In genomic region chr11:61645179-61645868, GRCh38 we compare ENCODE assay signal across 14 cellular contexts. TPM values are rescaled to one million over a fixed set of nuclear protein-coding genes. Genes with fewer than 3 reads are reported as not detected.
DNase-seq lines count a peak whose midpoint lies in the region; ATAC-seq and TF ChIP-seq lines count a peak whose summit lies in the region.
"Had no signal": no experiment of that assay in that cellular context is flagged by ENCODE, and none has a peak within 500 bp of the region (broad histone marks: within the 10 kb centered on the region; RNA-seq: fewer than 3 reads in every experiment).

No MANE protein-coding gene starts in this region.

- H3K27ac Mint-ChIP-seq in activated naive CD4-positive, alpha-beta T cell treated with anti-CD3 and anti-CD28 coated beads, Interleukin-2, amount 10 ng/mL, durations not matched to agents 7 days and 5 days = no peak overlapping the region
- peak overlapping the region in 1 of 10 donors; percentile 87 for H3K27ac Mint-ChIP-seq in naive thymus-derived CD8-positive, alpha-beta T cell
- H3K27ac Mint-ChIP-seq: activated CD4-positive, alpha-beta memory T cell treated with anti-CD3 and anti-CD28 coated beads for 36 hours had no signal

- no peak for TF ChIP-seq CTCF in SK-N-SH (IDR thresholded peaks at IDR 0.05)

- no peak for TF ChIP-seq RAD21 in SK-N-SH (IDR thresholded peaks at IDR 0.05; ENCODE audit: low read length)

- H3K27me3 Mint-ChIP-seq in activated naive CD4-positive, alpha-beta T cell treated with anti-CD3 and anti-CD28 coated beads, Interleukin-2, amount 10 ng/mL, durations not matched to agents 7 days and 5 days = no peaks in the 10 kb centered on the region
- H3K27me3 Mint-ChIP-seq in naive thymus-derived CD8-positive, alpha-beta T cell = peaks cover 0 to 5% (median 0%) of the 10 kb centered on the region in 5 donors

- H3K9ac ChIP-seq in SK-N-SH = no peak overlapping the region

- H3K27ac ChIP-seq in SK-N-SH (ENCODE audit: low read depth in 2 of 2, low read length in 1 of 2) (no peak overlapping the region), right cardiac atrium (ENCODE audit: low read length) (no peak overlapping the region)
- H3K27ac ChIP-seq: ascending aorta, testis had no signal

- CTCF ChIA-PET in SK-N-SH (lab: Yijun Ruan, JAX) = interaction anchor here (0.8 to 3.8 kb wide), 12 partner anchors 9 to 210 kb away, joined by 3 to 26 read pairs (median 3); partner anchors contain the start of gene LRRC10B
- CTCF ChIA-PET in activated naive CD4-positive, alpha-beta T cell treated with anti-CD3 and anti-CD28 coated beads, Interleukin-2, amount 10 ng/mL, durations not matched to agents 7 days and 5 days (lab: Charles Lee) = no interaction called here

- H2AFZ ChIP-seq in SK-N-SH (ENCODE audit: low read depth) = no peak overlapping the region

- no peaks in the 10 kb centered on the region for H3F3A ChIP-seq in SK-N-SH (replicated peaks; ENCODE audit: insufficient read depth)

- H3K9me3 ChIP-seq in SK-N-SH (no peaks in the 10 kb centered on the region), right cardiac atrium (ENCODE audit: control insufficient read depth, low read length) (no peaks in the 10 kb centered on the region)
- H3K9me3 ChIP-seq: ascending aorta, Caco-2, testis had no signal

- H3K9me2 ChIP-seq in SK-N-SH = no peaks in the 10 kb centered on the region

- intact Hi-C loops in right cardiac atrium (cut with DNase I) = no loop called here

- WGBS in SK-N-SH (ENCODE audit: low lambda C conversion rate) = 60% methylated on average over 5 of the region's 9 CpGs
- 67% methylated on average over 9 of the region's 9 CpGs for WGBS in right cardiac atrium

- no peaks in the 10 kb centered on the region for H3K9me3 Mint-ChIP-seq in activated naive CD4-positive, alpha-beta T cell treated with anti-CD3 and anti-CD28 coated beads, Interleukin-2, amount 10 ng/mL, durations not matched to agents 7 days and 5 days
- no peaks in the 10 kb centered on the region for H3K9me3 Mint-ChIP-seq in naive thymus-derived CD8-positive, alpha-beta T cell
- H3K9me3 Mint-ChIP-seq: activated CD4-positive, alpha-beta memory T cell treated with anti-CD3 and anti-CD28 coated beads for 36 hours had no signal

- H3K4me1 ChIP-seq in SK-N-SH (ENCODE audit: control insufficient read depth in 1 of 2, insufficient read depth in 2 of 2, low read depth in 1 of 2, low read length in 1 of 2) (peaks cover 0 to 7% of the 10 kb centered on the region in 2 experiments; a peak in 1 of 4 replicates), right cardiac atrium (ENCODE audit: control insufficient read depth, insufficient read depth, low read length) (no peaks in the 10 kb centered on the region)
- H3K4me1 ChIP-seq: ascending aorta, testis had no signal

- H3K36me3 Mint-ChIP-seq in activated naive CD4-positive, alpha-beta T cell treated with anti-CD3 and anti-CD28 coated beads, Interleukin-2, amount 10 ng/mL, durations not matched to agents 7 days and 5 days = no peaks in the 10 kb centered on the region
- H3K36me3 Mint-ChIP-seq in naive thymus-derived CD8-positive, alpha-beta T cell = no peaks in the 10 kb centered on the region
- H3K36me3 Mint-ChIP-seq: activated CD4-positive, alpha-beta memory T cell treated with anti-CD3 and anti-CD28 coated beads for 36 hours had no signal

- H4K20me1 ChIP-seq in SK-N-SH (ENCODE audit: insufficient read depth) = no peaks in the 10 kb centered on the region

- POLR2A ChIA-PET in SK-N-SH (lab: Yijun Ruan, JAX) = interaction anchor here (1.4 kb wide), 1 partner anchor 216 kb away, joined by 3 read pairs; the partner anchor contains the start of genes CPSF7 and SDHAF2
- POLR2A ChIA-PET in naive thymus-derived CD8-positive, alpha-beta T cell (lab: Charles Lee) = no interaction called here

- H3K27me3 ChIP-seq in SK-N-SH (ENCODE audit: insufficient read depth) (no peaks in the 10 kb centered on the region), right cardiac atrium (ENCODE audit: control insufficient read depth, insufficient read depth) (no peaks in the 10 kb centered on the region)
- H3K27me3 ChIP-seq: ascending aorta, testis had no signal

- DNase-seq in CD1c-positive myeloid dendritic cell (ENCODE audit: extremely low spot score) (peak; percentile 45), M059J (ENCODE audit: low read depth) (peak; percentile 38), SK-N-SH (peak; percentile 59), right cardiac atrium (peak in 1 of 3 donors; percentile 72), SKM-1 treated with dmso at 0.1 percent for 144 hours (lab: John Stamatoyannopoulos, UW; ENCODE audit: unreplicated experiment) (no peak)
- DNase-seq in activated naive CD4-positive, alpha-beta T cell treated with anti-CD3 and anti-CD28 coated beads, Interleukin-2, amount 10 ng/mL, durations not matched to agents 7 days and 5 days = no peak
- DNase-seq in naive thymus-derived CD8-positive, alpha-beta T cell = no peak
- DNase-seq: activated CD4-positive, alpha-beta memory T cell treated with anti-CD3 and anti-CD28 coated beads for 36 hours; Caco-2; H7; NCI-H226; testis had no signal

- no peaks in the 10 kb centered on the region for H3K4me1 Mint-ChIP-seq in activated naive CD4-positive, alpha-beta T cell treated with anti-CD3 and anti-CD28 coated beads, Interleukin-2, amount 10 ng/mL, durations not matched to agents 7 days and 5 days
- H3K4me1 Mint-ChIP-seq in naive thymus-derived CD8-positive, alpha-beta T cell = no peaks in the 10 kb centered on the region

- H3K4me3 ChIP-seq in SK-N-SH (ENCODE audit: low read depth in 2 of 2, low read length in 1 of 2) (no peak overlapping the region), right cardiac atrium (ENCODE audit: low read length) (no peak overlapping the region)
- H3K4me3 ChIP-seq: ascending aorta, testis had no signal

- peak; percentile 77 to 85 for ATAC-seq in right cardiac atrium
- ATAC-seq in GM19324 (IDR thresholded peaks at IDR 0.05; ENCODE audit: low FRiP score, unreplicated experiment) = no peak
- ATAC-seq in naive thymus-derived CD8-positive, alpha-beta T cell = no peak

- no peaks in the 10 kb centered on the region for H3K79me2 ChIP-seq in SK-N-SH (ENCODE audit: insufficient read depth)

- no peak overlapping the region for H3K4me2 ChIP-seq in SK-N-SH

- no peak overlapping the region for H3K4me3 Mint-ChIP-seq in activated naive CD4-positive, alpha-beta T cell treated with anti-CD3 and anti-CD28 coated beads, Interleukin-2, amount 10 ng/mL, durations not matched to agents 7 days and 5 days
- no peak overlapping the region for H3K4me3 Mint-ChIP-seq in naive thymus-derived CD8-positive, alpha-beta T cell
- H3K4me3 Mint-ChIP-seq: activated CD4-positive, alpha-beta memory T cell treated with anti-CD3 and anti-CD28 coated beads for 36 hours had no signal

- no peak; a peak in 1 of 4 replicates for TF ChIP-seq EP300 in SK-N-SH (IDR thresholded peaks at IDR 0.05; ENCODE audit: borderline replicate concordance in 1 of 2, low read depth in 1 of 2, low read length in 1 of 2)

- H3K36me3 ChIP-seq in SK-N-SH (replicated peaks in 1 of 2; ENCODE audit: control insufficient read depth in 1 of 2, insufficient read depth in 2 of 2, low read length in 1 of 2) = no peaks in the 10 kb centered on the region
- H3K36me3 ChIP-seq: ascending aorta had no signal

TF ChIP-seq in SK-N-SH, 30 proteins besides CTCF, POLR2A, EP300 and RAD21:
- TF ChIP-seq EZH2phosphoT487 (IDR thresholded peaks at IDR 0.05; ENCODE audit: borderline replicate concordance, low read depth) = no peak
- TF ChIP-seq GATA2 (CRISPR knock-in tag; IDR thresholded peaks at IDR 0.05) = peak; percentile 40; the same call in 1 of the 2 replicates
- TF ChIP-seq CHD2 (IDR thresholded peaks at IDR 0.05; ENCODE audit: low read length, partially characterized antibody) = no peak
- TF ChIP-seq NRF1 (IDR thresholded peaks at IDR 0.05; ENCODE audit: low read depth, low read length) = no peak

RNA-seq across cellular contexts. Expression of gene DAGLA, which starts 34.9 kb away (rescaled TPM):
- 1.4 and 3.3 TPM in 2 replicates for total RNA-seq in M059J (2014; rRNA removed; shearing (Covaris generic))
- polyA plus RNA-seq in SK-N-SH (2012; rRNA removed) = 2.7 and 3.3 TPM in 2 replicates
- 1.2 and 2.2 TPM in 2 replicates for polyA plus RNA-seq in SK-N-SH (2012; cell fraction: cytosol; rRNA removed)
- polyA plus RNA-seq in SK-N-SH (2012; cell fraction: nucleus; rRNA removed) = 7.1 and 8.6 TPM in 2 replicates
- total RNA-seq in right cardiac atrium = 1 to 10 TPM; 4.1 to 7.2 (median 6.1) TPM
- polyA plus RNA-seq in right cardiac atrium = 3.7 TPM
- under 1 TPM; 0.08 to 0.13 TPM for total RNA-seq in naive thymus-derived CD8-positive, alpha-beta T cell
- polyA plus RNA-seq in naive thymus-derived CD8-positive, alpha-beta T cell = not detected

Comparison
In these comparisons a context has a peak if more than half of its experiments do, and no peak if none do; other contexts are left out.
1. DNase-seq: peak in CD1c-positive myeloid dendritic cell (single experiment), M059J (single experiment) and SK-N-SH (single experiment); none in SKM-1 treated with dmso at 0.1 percent for 144 hours (single experiment), activated naive CD4-positive, alpha-beta T cell treated with anti-CD3 and anti-CD28 coated beads, Interleukin-2, amount 10 ng/mL, durations not matched to agents 7 days and 5 days (single experiment) and naive thymus-derived CD8-positive, alpha-beta T cell (0 of 10).
2. ATAC-seq: peak in right cardiac atrium (2 of 2); none in GM19324 (single experiment) and naive thymus-derived CD8-positive, alpha-beta T cell (0 of 2).